15 cellular contexts compared by ENCODE assay signal in genomic region chr2:105395691-105396090, GRCh38. TPM values are rescaled to one million over a fixed set of nuclear protein-coding genes. Genes with fewer than 3 reads are reported as not detected.
DNase-seq lines count a peak whose midpoint lies in the region; ATAC-seq and TF ChIP-seq lines count a peak whose summit lies in the region.
"Had no signal": no experiment of that assay in that cellular context is flagged by ENCODE, and none has a peak within 500 bp of the region (broad histone marks: within the 10 kb centered on the region; RNA-seq: fewer than 3 reads in every experiment).

No MANE protein-coding gene starts in this region.

- peaks cover 9% of the 10 kb centered on the region for H3F3A ChIP-seq in neural progenitor cell (ENCODE audit: low read depth)

- peaks cover 12% of the 10 kb centered on the region for H3K79me2 ChIP-seq in neural progenitor cell (ENCODE audit: low read depth)

- H3K4me1 ChIP-seq in Panc1 (ENCODE audit: control insufficient read depth, insufficient read depth, low read length) (peaks cover 73% of the 10 kb centered on the region), neural progenitor cell (no peaks in the 10 kb centered on the region)

- ATAC-seq in Panc1, result no peak
- ATAC-seq in HG03442 (IDR thresholded peaks at IDR 0.05; ENCODE audit: unreplicated experiment), result no peak
- ATAC-seq: left lung had no signal

- H3K4me3 ChIP-seq in AG09309 (ENCODE audit: control insufficient read depth, low read depth, low read length), result peak overlapping the region; percentile 65
- peak overlapping the region; percentile 86 to 90 for H3K4me3 ChIP-seq in Panc1 (ENCODE audit: low read depth in 2 of 2, low read length in 2 of 2)
- H3K4me3 ChIP-seq in epithelial cell of proximal tubule (ENCODE audit: low read depth, low read length), result peak overlapping the region; percentile 98
- H3K4me3 ChIP-seq in neural progenitor cell, result no peak overlapping the region
- H3K4me3 ChIP-seq: left lung had no signal

- TF ChIP-seq CTCF in AG09309 (IDR thresholded peaks at IDR 0.05; ENCODE audit: control insufficient read depth, insufficient read depth, low read depth, low read length, missing control alignments), result no peak
- no peak for TF ChIP-seq CTCF in Panc1 (IDR thresholded peaks at IDR 0.05)
- no peak for TF ChIP-seq CTCF in epithelial cell of proximal tubule (conservative IDR thresholded peaks at IDR 0.05; ENCODE audit: low read depth, low read length)
- no peak for TF ChIP-seq CTCF in neural progenitor cell (IDR thresholded peaks at IDR 0.05)
- TF ChIP-seq CTCF in glutamatergic neuron (IDR thresholded peaks at IDR 0.05; ENCODE audit: partially characterized antibody, unreplicated experiment), result no peak

- no TSS peak for BruUV-seq in Panc1 (replicated peaks; lab: Mats Ljungman, UMichigan)

- H3K4me3 Mint-ChIP-seq in neural progenitor cell (peak overlapping the region; percentile 30), glutamatergic neuron (ENCODE audit: unreplicated experiment) (no peak overlapping the region)

- H3K27ac ChIP-seq in Panc1 (ENCODE audit: low read length), result peak overlapping the region; percentile 100
- no peak overlapping the region for H3K27ac ChIP-seq in neural progenitor cell
- H3K27ac ChIP-seq: C4-2B, left lung, neutrophil had no signal

- no peak overlapping the region for H3K4me2 ChIP-seq in neural progenitor cell

- H3K4me1 Mint-ChIP-seq in neural progenitor cell (peaks cover 29% of the 10 kb centered on the region), glutamatergic neuron (ENCODE audit: low read depth, unreplicated experiment) (no peaks in the 10 kb centered on the region)

- in situ Hi-C loops in Panc1 (cut with HindIII; ENCODE audit: low pct_unique_long_range_greater_than_20kb, low sequenced_read_pairs), result no loop called here

- H3K27me3 Mint-ChIP-seq in neural progenitor cell (ENCODE audit: insufficient read depth, low read depth) (peaks cover 12% of the 10 kb centered on the region), glutamatergic neuron (ENCODE audit: unreplicated experiment) (peaks cover 5% of the 10 kb centered on the region)

- H3K27ac Mint-ChIP-seq in neural progenitor cell (no peak overlapping the region), glutamatergic neuron (ENCODE audit: unreplicated experiment) (no peak overlapping the region)

- H3K27me3 ChIP-seq in Panc1 (ENCODE audit: control insufficient read depth, insufficient read depth, low read length) (no peaks in the 10 kb centered on the region), neural progenitor cell (peaks cover 31% of the 10 kb centered on the region)

- H3K9me3 Mint-ChIP-seq in neural progenitor cell, result peaks cover 7% of the 10 kb centered on the region
- peaks cover 2% of the 10 kb centered on the region for H3K9me3 Mint-ChIP-seq in glutamatergic neuron (ENCODE audit: unreplicated experiment)

- H3K36me3 ChIP-seq in Panc1 (ENCODE audit: control insufficient read depth, insufficient read depth, low read length) (peaks cover 21% of the 10 kb centered on the region), neural progenitor cell (no peaks in the 10 kb centered on the region)
- H3K36me3 ChIP-seq: left lung, neutrophil had no signal

- intact Hi-C loops in Panc1 (cut with micrococcal nuclease; ENCODE audit: unreplicated experiment), result loop anchor here (5.0 kb wide), 1 partner anchor 127 kb away; no protein-coding TSS in a partner anchor

- DNase-seq in AG09309 (ENCODE audit: low read depth), result no peak
- DNase-seq in Panc1 (ENCODE audit: low read depth, low spot score), result no peak
- DNase-seq in epithelial cell of proximal tubule (ENCODE audit: low read depth), result no peak
- no peak for DNase-seq in neural progenitor cell (ENCODE audit: low spot score)
- no peak for DNase-seq in glutamatergic neuron
- DNase-seq in stimulated activated CD4-positive, alpha-beta T cell treated with anti-CD3 and anti-CD28 coated beads, Interleukin-12 subunit alpha, Interleukin-12 subunit beta, amount 100 ng/mL, for 4 hours, result no peak
- no peak for DNase-seq in effector CD4-positive, alpha-beta T cell
- DNase-seq: cortex of kidney; left lung; NCI-H2081 treated with DMSO at 0.1 percent for 48 hours; stimulated activated CD4-positive, alpha-beta T cell treated with anti-CD3 and anti-CD28 coated beads, Interleukin-2, amount 100 ng/mL, for 24 hours had no signal

- no peaks in the 10 kb centered on the region for H4K20me1 ChIP-seq in neural progenitor cell (ENCODE audit: low read depth)

- CTCF ChIA-PET in Panc1 (lab: Charles Lee), result interaction anchor here (1.5 kb wide), 1 partner anchor 123 kb away, joined by 4 read pairs; no protein-coding TSS in a partner anchor

- H3K36me3 Mint-ChIP-seq in neural progenitor cell (peaks cover 30% of the 10 kb centered on the region), glutamatergic neuron (ENCODE audit: unreplicated experiment) (peaks cover 7% of the 10 kb centered on the region)
- H3K36me3 Mint-ChIP-seq: activated naive CD8-positive, alpha-beta T cell had no signal

- POLR2A ChIA-PET in Panc1 (lab: Charles Lee), result interaction anchor here (1.0 to 1.4 kb wide), 2 partner anchors 8 to 124 kb away, joined by 5 to 6 read pairs; no protein-coding TSS in a partner anchor

- no peak overlapping the region for H3K9ac ChIP-seq in neural progenitor cell

- no peak overlapping the region for H2AFZ ChIP-seq in neural progenitor cell (replicated peaks)

- no peaks in the 10 kb centered on the region for H3K9me3 ChIP-seq in Panc1 (ENCODE audit: control insufficient read depth, insufficient read depth, low read depth, low read length)
- no peaks in the 10 kb centered on the region for H3K9me3 ChIP-seq in neural progenitor cell (ENCODE audit: low read depth)
- H3K9me3 ChIP-seq: left lung, neutrophil had no signal

RNA-seq across cellular contexts. Expression of gene FHL2, which starts 3.2 kb away (rescaled TPM):
- total RNA-seq in Panc1 (2021; ENCODE audit: unreplicated experiment) (378 TPM), epithelial cell of proximal tubule (237 and 326 TPM in 2 replicates), neural progenitor cell (ENCODE audit: low replicate concordance) (17.8 and 20.7 TPM in 2 replicates), glutamatergic neuron (ENCODE audit: unreplicated experiment) (3.2 TPM)
- 411 TPM for polyA plus RNA-seq in Panc1 (2012; ENCODE audit: insufficient read length)

RNA-seq across cellular contexts. Expression of gene C2orf49, which starts 58.4 kb away (rescaled TPM):
- total RNA-seq in Panc1 (2021; ENCODE audit: unreplicated experiment) (20.0 TPM), epithelial cell of proximal tubule (14.3 and 21.2 TPM in 2 replicates), neural progenitor cell (ENCODE audit: low replicate concordance) (29.7 and 42.9 TPM in 2 replicates), glutamatergic neuron (ENCODE audit: unreplicated experiment) (10.7 TPM)
- polyA plus RNA-seq in Panc1 (2012; ENCODE audit: insufficient read length), result 24.3 TPM

Comparison
In these comparisons a context has a peak if more than half of its experiments do, and no peak if none do; other contexts are left out.
1. RNA of gene FHL2, which starts 3.2 kb away (total RNA-seq): 378 TPM in Panc1 (single experiment) and 237 to 326 TPM in epithelial cell of proximal tubule; 17.8 to 20.7 TPM in neural progenitor cell and 3.2 TPM in glutamatergic neuron (single experiment); every median in the first group is over 10 times any median in the second.